In genomic region chr13:28851422-28851821, GRCh38 we compare ENCODE assay signal across 2 cellular contexts.
TF ChIP-seq lines count a peak whose summit lies in the region.

No MANE protein-coding gene starts in this region.

TF ChIP-seq in SK-N-SH, 30 proteins besides CTCF, POLR2A, EP300 and RAD21 (continued from another document):
- TF ChIP-seq REST (IDR thresholded peaks at IDR 0.05; ENCODE audit: low read depth, low read length), result peak; percentile 70; the same call in 1 of the 2 replicates

TF ChIP-seq in SK-N-SH treated with all-trans-retinoic acid at 6 μM for 48 hours, 23 proteins besides CTCF, POLR2A, EP300 and RAD21 (continued from another document):
- TF ChIP-seq TSHZ2 (CRISPR knock-in tag; IDR thresholded peaks at IDR 0.05) (no peak), SNAI2 (CRISPR knock-in tag; IDR thresholded peaks at IDR 0.05) (no peak), ZNF70 (CRISPR knock-in tag; IDR thresholded peaks at IDR 0.05) (no peak), ZNF8 (CRISPR knock-in tag; IDR thresholded peaks at IDR 0.05) (no peak), ARNTL (CRISPR knock-in tag; IDR thresholded peaks at IDR 0.05; ENCODE audit: borderline replicate concordance, low read depth) (no peak), ZC3H10 (CRISPR knock-in tag; IDR thresholded peaks at IDR 0.05) (no peak), TCF4 (CRISPR knock-in tag; IDR thresholded peaks at IDR 0.05; ENCODE audit: borderline replicate concordance) (no peak), ISL1 (CRISPR knock-in tag; IDR thresholded peaks at IDR 0.05) (no peak), OSR1 (CRISPR knock-in tag; IDR thresholded peaks at IDR 0.05) (no peak)
- TF ChIP-seq, protein P1, sequence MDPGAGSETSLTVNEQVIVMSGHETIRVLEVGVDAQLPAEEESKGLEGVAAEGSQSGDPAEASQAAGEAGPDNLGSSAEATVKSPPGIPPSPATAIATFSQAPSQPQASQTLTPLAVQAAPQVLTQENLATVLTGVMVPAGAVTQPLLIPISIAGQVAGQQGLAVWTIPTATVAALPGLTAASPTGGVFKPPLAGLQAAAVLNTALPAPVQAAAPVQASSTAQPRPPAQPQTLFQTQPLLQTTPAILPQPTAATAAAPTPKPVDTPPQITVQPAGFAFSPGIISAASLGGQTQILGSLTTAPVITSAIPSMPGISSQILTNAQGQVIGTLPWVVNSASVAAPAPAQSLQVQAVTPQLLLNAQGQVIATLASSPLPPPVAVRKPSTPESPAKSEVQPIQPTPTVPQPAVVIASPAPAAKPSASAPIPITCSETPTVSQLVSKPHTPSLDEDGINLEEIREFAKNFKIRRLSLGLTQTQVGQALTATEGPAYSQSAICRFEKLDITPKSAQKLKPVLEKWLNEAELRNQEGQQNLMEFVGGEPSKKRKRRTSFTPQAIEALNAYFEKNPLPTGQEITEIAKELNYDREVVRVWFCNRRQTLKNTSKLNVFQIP (CRISPR knock-in tag; IDR thresholded peaks at IDR 0.05; ENCODE audit: borderline replicate concordance, low read depth), result no peak
- TF ChIP-seq, protein P2, sequence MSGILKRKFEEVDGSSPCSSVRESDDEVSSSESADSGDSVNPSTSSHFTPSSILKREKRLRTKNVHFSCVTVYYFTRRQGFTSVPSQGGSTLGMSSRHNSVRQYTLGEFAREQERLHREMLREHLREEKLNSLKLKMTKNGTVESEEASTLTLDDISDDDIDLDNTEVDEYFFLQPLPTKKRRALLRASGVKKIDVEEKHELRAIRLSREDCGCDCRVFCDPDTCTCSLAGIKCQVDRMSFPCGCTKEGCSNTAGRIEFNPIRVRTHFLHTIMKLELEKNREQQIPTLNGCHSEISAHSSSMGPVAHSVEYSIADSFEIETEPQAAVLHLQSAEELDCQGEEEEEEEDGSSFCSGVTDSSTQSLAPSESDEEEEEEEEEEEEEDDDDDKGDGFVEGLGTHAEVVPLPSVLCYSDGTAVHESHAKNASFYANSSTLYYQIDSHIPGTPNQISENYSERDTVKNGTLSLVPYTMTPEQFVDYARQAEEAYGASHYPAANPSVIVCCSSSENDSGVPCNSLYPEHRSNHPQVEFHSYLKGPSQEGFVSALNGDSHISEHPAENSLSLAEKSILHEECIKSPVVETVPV (CRISPR knock-in tag; IDR thresholded peaks at IDR 0.05), result no peak
